In genomic region chr12:101671839-101672238, GRCh38 we compare ENCODE assay signal across 1 cellular context.
TF ChIP-seq lines count a peak whose summit lies in the region.

No MANE protein-coding gene starts in this region.

TF ChIP-seq in HepG2, 621 proteins besides CTCF, POLR2A, EP300 and RAD21 (continued from another document):
- TF ChIP-seq ZNF670 (CRISPR knock-in tag; IDR thresholded peaks at IDR 0.05; ENCODE audit: borderline replicate concordance): no peak
- no peak for TF ChIP-seq ZNF513 (CRISPR knock-in tag; conservative IDR thresholded peaks at IDR 0.05)
- TF ChIP-seq PPARG (CRISPR knock-in tag; conservative IDR thresholded peaks at IDR 0.05): no peak
- TF ChIP-seq ZFP91 (CRISPR knock-in tag; IDR thresholded peaks at IDR 0.05; ENCODE audit: borderline replicate concordance): no peak
- TF ChIP-seq BHLHE40 (IDR thresholded peaks at IDR 0.05; ENCODE audit: low read length): no peak
- TF ChIP-seq BCL6 (CRISPR knock-in tag; IDR thresholded peaks at IDR 0.05): 0 out of 2 replicates have a peak, but pooled peaks have one; percentile 9
- no peak for TF ChIP-seq ZNF609 (CRISPR knock-in tag; IDR thresholded peaks at IDR 0.05; ENCODE audit: borderline replicate concordance)
- TF ChIP-seq ESRRA (CRISPR knock-in tag; IDR thresholded peaks at IDR 0.05; ENCODE audit: low read depth): 0 out of 2 replicates have a peak, but pooled peaks have one; percentile 17
- TF ChIP-seq PBX2 (CRISPR knock-in tag; IDR thresholded peaks at IDR 0.05): no peak
- no peak for TF ChIP-seq SNAPC5 (CRISPR knock-in tag; IDR thresholded peaks at IDR 0.05; ENCODE audit: borderline replicate concordance)
- TF ChIP-seq TIGD3 (CRISPR knock-in tag; IDR thresholded peaks at IDR 0.05; ENCODE audit: borderline replicate concordance): no peak
- no peak for TF ChIP-seq ZNF607 (CRISPR knock-in tag; IDR thresholded peaks at IDR 0.05; ENCODE audit: borderline replicate concordance)
- TF ChIP-seq GMEB2 (CRISPR knock-in tag; IDR thresholded peaks at IDR 0.05; ENCODE audit: low read depth): no peak
- 0 out of 2 replicates have a peak, but pooled peaks have one; percentile 22 for TF ChIP-seq ZSCAN29 (CRISPR knock-in tag; conservative IDR thresholded peaks at IDR 0.05)
- no peak for TF ChIP-seq ETV6 (CRISPR knock-in tag; conservative IDR thresholded peaks at IDR 0.05)
- no peak for TF ChIP-seq ZNF704 (CRISPR knock-in tag; IDR thresholded peaks at IDR 0.05; ENCODE audit: borderline replicate concordance)
- TF ChIP-seq SNAPC2 (CRISPR knock-in tag; IDR thresholded peaks at IDR 0.05): no peak
- no peak for TF ChIP-seq GPN1 (CRISPR knock-in tag; IDR thresholded peaks at IDR 0.05; ENCODE audit: borderline replicate concordance)
- no peak for TF ChIP-seq TEF (CRISPR knock-in tag; IDR thresholded peaks at IDR 0.05)
- no peak for TF ChIP-seq PRPF4 (IDR thresholded peaks at IDR 0.05; ENCODE audit: low read depth, low read length, poor library complexity, severe bottlenecking)
- no peak for TF ChIP-seq POLR2AphosphoS5 (IDR thresholded peaks at IDR 0.05; ENCODE audit: low read depth, low read length)
- TF ChIP-seq KLF13 (CRISPR knock-in tag; IDR thresholded peaks at IDR 0.05): no peak
- no peak for TF ChIP-seq IRF2 (CRISPR knock-in tag; IDR thresholded peaks at IDR 0.05)
- no peak for TF ChIP-seq ZNF232 (CRISPR knock-in tag; IDR thresholded peaks at IDR 0.05; ENCODE audit: borderline replicate concordance)
- TF ChIP-seq ZNF503 (CRISPR knock-in tag; IDR thresholded peaks at IDR 0.05): no peak
- no peak for TF ChIP-seq SRF (IDR thresholded peaks at IDR 0.05; ENCODE audit: low read depth, low read length)
- TF ChIP-seq EED (CRISPR knock-in tag; IDR thresholded peaks at IDR 0.05): no peak
- TF ChIP-seq ZNF253 (CRISPR knock-in tag; IDR thresholded peaks at IDR 0.05; ENCODE audit: borderline replicate concordance): no peak
- TF ChIP-seq GLMP (CRISPR knock-in tag; IDR thresholded peaks at IDR 0.05; ENCODE audit: borderline replicate concordance): no peak
- TF ChIP-seq ZSCAN21 (CRISPR knock-in tag; IDR thresholded peaks at IDR 0.05; ENCODE audit: borderline replicate concordance): 0 out of 2 replicates have a peak, but pooled peaks have one; percentile 5
